In genomic region chr1:32791881-32792280, GRCh38 we compare ENCODE assay signal across 16 cellular contexts. TPM values are rescaled to one million over a fixed set of nuclear protein-coding genes. Genes with fewer than 3 reads are reported as not detected.
DNase-seq lines count a peak whose midpoint lies in the region; ATAC-seq, FAIRE-seq and TF ChIP-seq lines count a peak whose summit lies in the region.
"Had no signal": no experiment of that assay in that cellular context is flagged by ENCODE, and none has a peak within 500 bp of the region (broad histone marks: within the 10 kb centered on the region; RNA-seq: fewer than 3 reads in every experiment).

No MANE protein-coding gene starts in this region.

- ATAC-seq in A549 (peak; percentile 84 to 90; a peak in 5 of 6 replicates), HG02870 (IDR thresholded peaks at IDR 0.05; ENCODE audit: unreplicated experiment) (no peak)
- no peak for ATAC-seq in activated T-helper 17 cell treated with anti-CD3 and anti-CD28 coated beads, Interleukin-2, amount 50 U/mL, for 72 hours (replicated peaks)
- ATAC-seq: gastrocnemius medialis had no signal

- no peak overlapping the region for H3K4me3 ChIP-seq in A549
- H3K4me3 ChIP-seq in foreskin fibroblast (ENCODE audit: low read depth in 1 of 2, low read length in 2 of 2), result no peak overlapping the region
- H3K4me3 ChIP-seq in tibial artery, result no peak overlapping the region
- H3K4me3 ChIP-seq: gastrocnemius medialis, upper lobe of left lung had no signal

- POLR2A ChIA-PET in A549 (lab: Yijun Ruan, JAX), result interaction anchor here (0.8 kb wide), 1 partner anchor 141 kb away, joined by 3 read pairs; the partner anchor contains the start of gene RBBP4

- WGBS in A549 (ENCODE audit: missing lambda C conversion rate), result 90% methylated on average over 1 of the region's 1 CpG

- H3K4me3 Mint-ChIP-seq in activated T-helper 17 cell treated with anti-CD3 and anti-CD28 coated beads, Interleukin-2, amount 50 U/mL, for 72 hours, result no peak overlapping the region

- TF ChIP-seq RAD21 in A549 (conservative IDR thresholded peaks at IDR 0.05 in 1 of 2, IDR thresholded peaks at IDR 0.05 in 1 of 2), result no peak

- no peak for TF ChIP-seq CTCF in A549 (IDR thresholded peaks at IDR 0.05)
- no peak for TF ChIP-seq CTCF in foreskin fibroblast (IDR thresholded peaks at IDR 0.05; ENCODE audit: low read depth, low read length)
- no peak for TF ChIP-seq CTCF in tibial artery (IDR thresholded peaks at IDR 0.05)

- H3K27ac ChIP-seq in A549 (peak overlapping the region in 1 of 2 experiments; percentile 71; a peak in 3 of 6 replicates), tibial artery (no peak overlapping the region)
- H3K27ac ChIP-seq: gastrocnemius medialis, upper lobe of left lung, WERI-Rb-1 had no signal

- intact Hi-C loops in tibial artery (cut with DNase I; ENCODE audit: low total_unique reads), result no loop called here

- CTCF ChIA-PET in A549 (lab: Yijun Ruan, JAX), result interaction anchor here (1.1 to 3.8 kb wide), 4 partner anchors 11 to 80 kb away, joined by 3 to 12 read pairs (median 8); no protein-coding TSS in a partner anchor

- peaks cover 9% of the 10 kb centered on the region for H3K4me1 Mint-ChIP-seq in activated T-helper 17 cell treated with anti-CD3 and anti-CD28 coated beads, Interleukin-2, amount 50 U/mL, for 72 hours

- H3K27ac Mint-ChIP-seq in activated T-helper 17 cell treated with anti-CD3 and anti-CD28 coated beads, Interleukin-2, amount 50 U/mL, for 72 hours, result peak overlapping the region; percentile 58

- no peaks in the 10 kb centered on the region for H3K27me3 Mint-ChIP-seq in activated T-helper 17 cell treated with anti-CD3 and anti-CD28 coated beads, Interleukin-2, amount 50 U/mL, for 72 hours

- peaks cover 94% of the 10 kb centered on the region for H3K36me3 Mint-ChIP-seq in activated T-helper 17 cell treated with anti-CD3 and anti-CD28 coated beads, Interleukin-2, amount 50 U/mL, for 72 hours (ENCODE audit: low read depth)

- DNase-seq in A549 (ENCODE audit: low read depth in 1 of 2, low spot score in 1 of 2) (peak; percentile 29 to 30), H54 (ENCODE audit: insufficient read length, low spot score) (peak; percentile 47), foreskin fibroblast (peak; percentile 44 to 72), midbrain (lab: John Stamatoyannopoulos, UW) (no peak), HuH-7.5 (ENCODE audit: low spot score) (no peak), tibial artery (no peak)
- DNase-seq: amniotic stem cell, dermis blood vessel endothelial cell, DMS79 treated with DMSO at 0.1 percent for 48 hours, gastrocnemius medialis, MV-4-11, upper lobe of left lung, WERI-Rb-1 had no signal

- FAIRE-seq in A549 (lab: Jason Lieb, UNC), result no peak
- peak; percentile 80 for FAIRE-seq in H54 (lab: Jason Lieb, UNC)
- FAIRE-seq: islet of Langerhans had no signal

- H3K27me3 ChIP-seq in tibial artery, result no peaks in the 10 kb centered on the region
- H3K27me3 ChIP-seq: gastrocnemius medialis, upper lobe of left lung had no signal

- TF ChIP-seq POLR2A in A549 (IDR thresholded peaks at IDR 0.05; ENCODE audit: low read length) (no peak), H54 (IDR thresholded peaks at IDR 0.05; ENCODE audit: low read depth, low read length) (no peak)

- peaks cover 8 to 64% (median 61%) of the 10 kb centered on the region in 3 donors for H3K36me3 ChIP-seq in tibial artery

- H3K4me1 ChIP-seq in A549 (peaks cover 32% of the 10 kb centered on the region), tibial artery (peaks cover 0 to 11% (median 0%) of the 10 kb centered on the region in 4 donors)

- H3K4me2 ChIP-seq in A549, result 0 out of 3 replicates have a peak overlapping the region, but pooled peaks have one; percentile 2

- H3K9me3 ChIP-seq in A549, result no peaks in the 10 kb centered on the region
- H3K9me3 ChIP-seq in tibial artery, result no peaks in the 10 kb centered on the region
- H3K9me3 ChIP-seq: gastrocnemius medialis, upper lobe of left lung had no signal

- no peaks in the 10 kb centered on the region for H3K9me3 Mint-ChIP-seq in activated T-helper 17 cell treated with anti-CD3 and anti-CD28 coated beads, Interleukin-2, amount 50 U/mL, for 72 hours

- TF ChIP-seq EP300 in A549 (IDR thresholded peaks at IDR 0.05), result no peak

TF ChIP-seq in A549, 52 proteins besides CTCF, POLR2A, EP300 and RAD21:
- TF ChIP-seq TFCP2L1 (CRISPR knock-in tag; IDR thresholded peaks at IDR 0.05) (no peak), JUN (IDR thresholded peaks at IDR 0.05) (no peak), CEBPB (IDR thresholded peaks at IDR 0.05) (no peak), CHD4 (IDR thresholded peaks at IDR 0.05; ENCODE audit: borderline replicate concordance) (no peak), ESRRA (IDR thresholded peaks at IDR 0.05; ENCODE audit: borderline replicate concordance, low read length) (no peak), PHF8 (IDR thresholded peaks at IDR 0.05; ENCODE audit: borderline replicate concordance, low read depth) (no peak), SMC3 (IDR thresholded peaks at IDR 0.05) (no peak), ATOH8 (CRISPR knock-in tag; IDR thresholded peaks at IDR 0.05; ENCODE audit: low read depth) (no peak), POLR2AphosphoS2 (conservative IDR thresholded peaks at IDR 0.05; ENCODE audit: low read length) (no peak), FOSB (CRISPR knock-in tag; IDR thresholded peaks at IDR 0.05) (no peak), RFX5 (IDR thresholded peaks at IDR 0.05) (no peak), BHLHE40 (IDR thresholded peaks at IDR 0.05; ENCODE audit: low read depth, low read length) (no peak), ZSCAN20 (CRISPR knock-in tag; IDR thresholded peaks at IDR 0.05) (no peak), NFE2L2 (conservative IDR thresholded peaks at IDR 0.05; ENCODE audit: low read length) (no peak), ZC3H11A (IDR thresholded peaks at IDR 0.05) (no peak), EHF (CRISPR knock-in tag; IDR thresholded peaks at IDR 0.05) (no peak), HOXB5 (CRISPR knock-in tag; IDR thresholded peaks at IDR 0.05) (no peak)
- TF ChIP-seq, protein P1, sequence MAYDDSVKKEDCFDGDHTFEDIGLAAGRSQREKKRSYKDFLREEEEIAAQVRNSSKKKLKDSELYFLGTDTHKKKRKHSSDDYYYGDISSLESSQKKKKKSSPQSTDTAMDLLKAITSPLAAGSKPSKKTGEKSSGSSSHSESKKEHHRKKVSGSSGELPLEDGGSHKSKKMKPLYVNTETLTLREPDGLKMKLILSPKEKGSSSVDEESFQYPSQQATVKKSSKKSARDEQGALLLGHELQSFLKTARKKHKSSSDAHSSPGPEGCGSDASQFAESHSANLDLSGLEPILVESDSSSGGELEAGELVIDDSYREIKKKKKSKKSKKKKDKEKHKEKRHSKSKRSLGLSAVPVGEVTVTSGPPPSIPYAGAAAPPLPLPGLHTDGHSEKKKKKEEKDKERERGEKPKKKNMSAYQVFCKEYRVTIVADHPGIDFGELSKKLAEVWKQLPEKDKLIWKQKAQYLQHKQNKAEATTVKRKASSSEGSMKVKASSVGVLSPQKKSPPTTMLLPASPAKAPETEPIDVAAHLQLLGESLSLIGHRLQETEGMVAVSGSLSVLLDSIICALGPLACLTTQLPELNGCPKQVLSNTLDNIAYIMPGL (CRISPR knock-in tag; IDR thresholded peaks at IDR 0.05; ENCODE audit: borderline replicate concordance), result no peak
- TF ChIP-seq, protein P2, sequence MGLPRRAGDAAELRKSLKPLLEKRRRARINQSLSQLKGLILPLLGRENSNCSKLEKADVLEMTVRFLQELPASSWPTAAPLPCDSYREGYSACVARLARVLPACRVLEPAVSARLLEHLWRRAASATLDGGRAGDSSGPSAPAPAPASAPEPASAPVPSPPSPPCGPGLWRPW (IDR thresholded peaks at IDR 0.05), result no peak
- TF ChIP-seq, protein P3, sequence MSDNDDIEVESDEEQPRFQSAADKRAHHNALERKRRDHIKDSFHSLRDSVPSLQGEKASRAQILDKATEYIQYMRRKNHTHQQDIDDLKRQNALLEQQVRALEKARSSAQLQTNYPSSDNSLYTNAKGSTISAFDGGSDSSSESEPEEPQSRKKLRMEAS (IDR thresholded peaks at IDR 0.05), result no peak

RNA-seq across cellular contexts. Expression of gene YARS1, which starts 25.3 kb away (rescaled TPM):
- polyA plus RNA-seq in A549 (2011; rRNA removed) (103 and 105 TPM in 2 replicates), A549 (2017; fragmentation: RNase III; extraction: RNeasy Plus Mini Kit Qiagen cat#74134 plus additional on column Dnase treatment) (83.2 to 103 TPM (median 92.5 TPM) in 3 replicates)
- polyA plus RNA-seq in A549 (2012; cell fraction: cytosol; rRNA removed), result 52.7 and 55.7 TPM in 2 replicates
- polyA plus RNA-seq in A549 (2012; cell fraction: nucleus; rRNA removed), result 51.1 and 64.7 TPM in 2 replicates
- polyA minus RNA-seq in A549 (2011; rRNA and poly(A)+ RNA removed), result 82.0 and 94.1 TPM in 2 replicates
- total RNA-seq in activated T-helper 17 cell treated with anti-CD3 and anti-CD28 coated beads, Interleukin-2, amount 50 U/mL, for 72 hours, result 100 to 1,000 TPM; 101 to 176 TPM

RNA-seq across cellular contexts. Expression of gene S100PBP, which starts 25.6 kb away (rescaled TPM):
- polyA plus RNA-seq in A549 (2011; rRNA removed) (39.3 and 41.9 TPM in 2 replicates), A549 (2017; fragmentation: RNase III; extraction: RNeasy Plus Mini Kit Qiagen cat#74134 plus additional on column Dnase treatment) (15.9 to 17.0 TPM (median 16.1 TPM) in 3 replicates)
- polyA plus RNA-seq in A549 (2012; cell fraction: cytosol; rRNA removed), result 6.6 and 7.2 TPM in 2 replicates
- 10.4 and 18.2 TPM in 2 replicates for polyA plus RNA-seq in A549 (2012; cell fraction: nucleus; rRNA removed)
- 23.1 and 24.8 TPM in 2 replicates for polyA minus RNA-seq in A549 (2011; rRNA and poly(A)+ RNA removed)
- 10 to 100 TPM; 42.7 to 48.1 TPM for total RNA-seq in activated T-helper 17 cell treated with anti-CD3 and anti-CD28 coated beads, Interleukin-2, amount 50 U/mL, for 72 hours

Comparison
In these comparisons a context has a peak if more than half of its experiments do, and no peak if none do; other contexts are left out.
1. ATAC-seq: peak in A549 (2 of 2); none in activated T-helper 17 cell treated with anti-CD3 and anti-CD28 coated beads, Interleukin-2, amount 50 U/mL, for 72 hours (single experiment) and HG02870 (single experiment).
2. DNase-seq: peak in A549 (2 of 2), H54 (single experiment) and foreskin fibroblast (2 of 2); none in midbrain (single experiment), HuH-7.5 (single experiment) and tibial artery (0 of 2).